Comparison of ENCODE assay signal across 1 cellular context in the genomic region with DNA sequence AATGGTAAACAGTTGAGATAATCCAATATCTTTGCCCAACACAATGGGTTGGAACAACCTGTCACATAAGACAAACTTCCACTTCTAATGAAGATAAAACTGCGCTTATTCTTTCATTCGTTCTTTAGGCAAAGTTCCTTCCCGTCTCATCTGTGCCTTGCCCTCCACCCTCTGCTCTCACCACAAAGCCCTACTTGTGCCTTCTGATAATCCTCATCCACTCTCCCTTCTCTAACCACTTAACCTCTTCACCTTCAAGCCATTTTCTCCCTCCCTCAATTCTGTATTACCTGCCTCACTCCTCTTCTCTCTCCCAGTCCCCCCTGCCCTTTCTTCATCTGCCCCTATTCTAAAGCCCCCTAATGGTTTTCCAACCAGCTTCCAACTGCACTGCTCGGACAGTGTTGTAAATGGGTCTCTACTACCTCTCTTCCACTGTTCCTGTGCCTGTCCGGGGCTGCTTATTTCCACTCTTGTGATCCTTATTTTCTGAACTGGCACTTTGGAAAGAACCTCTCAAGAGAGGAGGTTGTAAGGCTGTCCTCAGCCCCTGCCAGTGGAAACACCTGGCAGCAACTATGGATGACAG.
TF ChIP-seq lines count a peak whose summit lies in the region.

No MANE protein-coding gene starts in this region.

TF ChIP-seq in H1, 55 proteins besides CTCF, POLR2A, EP300 and RAD21 (continued from another document):
- TF ChIP-seq, protein P1, sequence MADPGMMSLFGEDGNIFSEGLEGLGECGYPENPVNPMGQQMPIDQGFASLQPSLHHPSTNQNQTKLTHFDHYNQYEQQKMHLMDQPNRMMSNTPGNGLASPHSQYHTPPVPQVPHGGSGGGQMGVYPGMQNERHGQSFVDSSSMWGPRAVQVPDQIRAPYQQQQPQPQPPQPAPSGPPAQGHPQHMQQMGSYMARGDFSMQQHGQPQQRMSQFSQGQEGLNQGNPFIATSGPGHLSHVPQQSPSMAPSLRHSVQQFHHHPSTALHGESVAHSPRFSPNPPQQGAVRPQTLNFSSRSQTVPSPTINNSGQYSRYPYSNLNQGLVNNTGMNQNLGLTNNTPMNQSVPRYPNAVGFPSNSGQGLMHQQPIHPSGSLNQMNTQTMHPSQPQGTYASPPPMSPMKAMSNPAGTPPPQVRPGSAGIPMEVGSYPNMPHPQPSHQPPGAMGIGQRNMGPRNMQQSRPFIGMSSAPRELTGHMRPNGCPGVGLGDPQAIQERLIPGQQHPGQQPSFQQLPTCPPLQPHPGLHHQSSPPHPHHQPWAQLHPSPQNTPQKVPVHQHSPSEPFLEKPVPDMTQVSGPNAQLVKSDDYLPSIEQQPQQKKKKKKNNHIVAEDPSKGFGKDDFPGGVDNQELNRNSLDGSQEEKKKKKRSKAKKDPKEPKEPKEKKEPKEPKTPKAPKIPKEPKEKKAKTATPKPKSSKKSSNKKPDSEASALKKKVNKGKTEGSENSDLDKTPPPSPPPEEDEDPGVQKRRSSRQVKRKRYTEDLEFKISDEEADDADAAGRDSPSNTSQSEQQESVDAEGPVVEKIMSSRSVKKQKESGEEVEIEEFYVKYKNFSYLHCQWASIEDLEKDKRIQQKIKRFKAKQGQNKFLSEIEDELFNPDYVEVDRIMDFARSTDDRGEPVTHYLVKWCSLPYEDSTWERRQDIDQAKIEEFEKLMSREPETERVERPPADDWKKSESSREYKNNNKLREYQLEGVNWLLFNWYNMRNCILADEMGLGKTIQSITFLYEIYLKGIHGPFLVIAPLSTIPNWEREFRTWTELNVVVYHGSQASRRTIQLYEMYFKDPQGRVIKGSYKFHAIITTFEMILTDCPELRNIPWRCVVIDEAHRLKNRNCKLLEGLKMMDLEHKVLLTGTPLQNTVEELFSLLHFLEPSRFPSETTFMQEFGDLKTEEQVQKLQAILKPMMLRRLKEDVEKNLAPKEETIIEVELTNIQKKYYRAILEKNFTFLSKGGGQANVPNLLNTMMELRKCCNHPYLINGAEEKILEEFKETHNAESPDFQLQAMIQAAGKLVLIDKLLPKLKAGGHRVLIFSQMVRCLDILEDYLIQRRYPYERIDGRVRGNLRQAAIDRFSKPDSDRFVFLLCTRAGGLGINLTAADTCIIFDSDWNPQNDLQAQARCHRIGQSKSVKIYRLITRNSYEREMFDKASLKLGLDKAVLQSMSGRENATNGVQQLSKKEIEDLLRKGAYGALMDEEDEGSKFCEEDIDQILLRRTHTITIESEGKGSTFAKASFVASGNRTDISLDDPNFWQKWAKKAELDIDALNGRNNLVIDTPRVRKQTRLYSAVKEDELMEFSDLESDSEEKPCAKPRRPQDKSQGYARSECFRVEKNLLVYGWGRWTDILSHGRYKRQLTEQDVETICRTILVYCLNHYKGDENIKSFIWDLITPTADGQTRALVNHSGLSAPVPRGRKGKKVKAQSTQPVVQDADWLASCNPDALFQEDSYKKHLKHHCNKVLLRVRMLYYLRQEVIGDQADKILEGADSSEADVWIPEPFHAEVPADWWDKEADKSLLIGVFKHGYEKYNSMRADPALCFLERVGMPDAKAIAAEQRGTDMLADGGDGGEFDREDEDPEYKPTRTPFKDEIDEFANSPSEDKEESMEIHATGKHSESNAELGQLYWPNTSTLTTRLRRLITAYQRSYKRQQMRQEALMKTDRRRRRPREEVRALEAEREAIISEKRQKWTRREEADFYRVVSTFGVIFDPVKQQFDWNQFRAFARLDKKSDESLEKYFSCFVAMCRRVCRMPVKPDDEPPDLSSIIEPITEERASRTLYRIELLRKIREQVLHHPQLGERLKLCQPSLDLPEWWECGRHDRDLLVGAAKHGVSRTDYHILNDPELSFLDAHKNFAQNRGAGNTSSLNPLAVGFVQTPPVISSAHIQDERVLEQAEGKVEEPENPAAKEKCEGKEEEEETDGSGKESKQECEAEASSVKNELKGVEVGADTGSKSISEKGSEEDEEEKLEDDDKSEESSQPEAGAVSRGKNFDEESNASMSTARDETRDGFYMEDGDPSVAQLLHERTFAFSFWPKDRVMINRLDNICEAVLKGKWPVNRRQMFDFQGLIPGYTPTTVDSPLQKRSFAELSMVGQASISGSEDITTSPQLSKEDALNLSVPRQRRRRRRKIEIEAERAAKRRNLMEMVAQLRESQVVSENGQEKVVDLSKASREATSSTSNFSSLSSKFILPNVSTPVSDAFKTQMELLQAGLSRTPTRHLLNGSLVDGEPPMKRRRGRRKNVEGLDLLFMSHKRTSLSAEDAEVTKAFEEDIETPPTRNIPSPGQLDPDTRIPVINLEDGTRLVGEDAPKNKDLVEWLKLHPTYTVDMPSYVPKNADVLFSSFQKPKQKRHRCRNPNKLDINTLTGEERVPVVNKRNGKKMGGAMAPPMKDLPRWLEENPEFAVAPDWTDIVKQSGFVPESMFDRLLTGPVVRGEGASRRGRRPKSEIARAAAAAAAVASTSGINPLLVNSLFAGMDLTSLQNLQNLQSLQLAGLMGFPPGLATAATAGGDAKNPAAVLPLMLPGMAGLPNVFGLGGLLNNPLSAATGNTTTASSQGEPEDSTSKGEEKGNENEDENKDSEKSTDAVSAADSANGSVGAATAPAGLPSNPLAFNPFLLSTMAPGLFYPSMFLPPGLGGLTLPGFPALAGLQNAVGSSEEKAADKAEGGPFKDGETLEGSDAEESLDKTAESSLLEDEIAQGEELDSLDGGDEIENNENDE (IDR thresholded peaks at IDR 0.05; ENCODE audit: insufficient replicate concordance, low read length) = no peak
- no peak for TF ChIP-seq TAF1 (IDR thresholded peaks at IDR 0.05; ENCODE audit: low read depth, low read length)
